7 cellular contexts compared by ENCODE assay signal in the genomic region with DNA sequence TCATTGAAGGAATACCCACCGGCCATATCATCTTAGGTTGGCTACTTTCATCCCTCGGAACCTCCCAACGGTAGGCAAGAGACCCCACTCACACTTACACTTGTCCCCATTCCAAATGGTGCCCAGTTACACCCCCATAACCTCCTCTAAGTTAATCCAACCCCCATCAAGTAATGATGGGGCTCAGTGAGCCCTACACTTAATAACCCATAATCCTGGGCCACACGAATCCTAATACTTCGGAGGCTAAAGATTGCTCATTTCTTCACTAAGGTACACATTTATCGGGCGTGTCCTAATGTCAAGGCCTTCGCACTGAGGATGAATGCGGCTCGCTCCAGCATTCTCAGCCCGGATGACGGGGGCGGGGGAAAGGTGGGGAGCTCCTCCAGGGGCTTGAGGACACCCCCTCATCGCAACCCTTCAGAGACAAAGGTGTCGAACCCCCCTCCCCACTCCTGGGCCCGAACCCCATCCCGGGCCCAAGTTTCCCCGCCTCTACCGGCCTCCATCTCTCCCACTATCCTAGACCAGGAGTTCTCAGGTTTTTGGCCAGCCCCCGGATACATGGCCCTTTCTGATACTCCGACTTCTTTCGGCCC. TPM values are rescaled to one million over a fixed set of nuclear protein-coding genes. Genes with fewer than 3 reads are reported as not detected.
DNase-seq lines count a peak whose midpoint lies in the region; ATAC-seq and TF ChIP-seq lines count a peak whose summit lies in the region.

No MANE protein-coding gene starts in this region.

- H3K27me3 ChIP-seq in PC-3 (ENCODE audit: low read length) = no peaks in the 10 kb centered on the region

- H2AFZ ChIP-seq in PC-3 (ENCODE audit: low read length) = peak overlapping the region; percentile 52

- H4K20me1 ChIP-seq in PC-3 (ENCODE audit: low read length) = peaks cover 18% of the 10 kb centered on the region

- POLR2A ChIA-PET in PC-3 (lab: Charles Lee; ENCODE audit: unreplicated experiment) = no interaction called here

- TF ChIP-seq CTCF in PC-3 (conservative IDR thresholded peaks at IDR 0.05; ENCODE audit: low read depth, low read length) (no peak), foreskin fibroblast (IDR thresholded peaks at IDR 0.05; ENCODE audit: low read depth, low read length) (no peak), HFFc6 (IDR thresholded peaks at IDR 0.05) (no peak)

- peaks cover 18% of the 10 kb centered on the region for H3F3A ChIP-seq in PC-3 (ENCODE audit: low read length, unreplicated experiment)

- ATAC-seq in GM21723 (IDR thresholded peaks at IDR 0.05; ENCODE audit: unreplicated experiment) (peak; percentile 9), PC-3 (no peak)

- peaks cover 47% of the 10 kb centered on the region for H3K36me3 ChIP-seq in PC-3 (ENCODE audit: low read depth, low read length)

- H3K4me1 Mint-ChIP-seq in HFFc6 (ENCODE audit: low read depth) = peaks cover 30% of the 10 kb centered on the region

- H3K27ac ChIP-seq in PC-3 (ENCODE audit: low read length) (peak overlapping the region; percentile 42), skin epidermis (peak overlapping the region; percentile 58 to 95 (median 86))

- H3K4me1 ChIP-seq in PC-3 (ENCODE audit: insufficient read depth, low read length) = peaks cover 17% of the 10 kb centered on the region

- H3K79me2 ChIP-seq in PC-3 (ENCODE audit: low read length) = peaks cover 50% of the 10 kb centered on the region

- H3K9me2 ChIP-seq in PC-3 (replicated peaks; ENCODE audit: low read length) = no peaks in the 10 kb centered on the region

- TSS peak; percentile 86 for BruUV-seq in PC-3 (replicated peaks; lab: Mats Ljungman, UMichigan)

- no peaks in the 10 kb centered on the region; the same call in 1 of the 2 replicates for H3K27me3 Mint-ChIP-seq in HFFc6 (ENCODE audit: insufficient read depth)

- H3K4me3 ChIP-seq in PC-3 (ENCODE audit: low read length) = peak overlapping the region; percentile 89
- H3K4me3 ChIP-seq in foreskin fibroblast (ENCODE audit: low read depth in 1 of 2, low read length in 2 of 2) = peak overlapping the region; percentile 93 to 99
- H3K4me3 ChIP-seq in skin epidermis = peak overlapping the region; percentile 54 to 96 (median 74)

- H3K4me3 Mint-ChIP-seq in HFFc6 = no peak overlapping the region

- CTCF ChIA-PET in PC-3 (lab: Charles Lee) = no interaction called here

- no peak for DNase-seq in PC-3
- DNase-seq in foreskin fibroblast = no peak
- DNase-seq in NCI-H2107 treated with DMSO at 0.1 percent for 48 hours (lab: John Stamatoyannopoulos, UW; ENCODE audit: unreplicated experiment) = no peak
- no peak for DNase-seq in OCI-M1 (lab: John Stamatoyannopoulos, UW)
- DNase-seq in HFFc6 = no peak

- H3K27ac Mint-ChIP-seq in HFFc6 = no peak overlapping the region

- intact Hi-C loops in PC-3 (cut with micrococcal nuclease) = loop anchor here (2.0 to 10.0 kb wide), 3 partner anchors 62 to 316 kb away; partner anchors contain the start of gene S100A9

- peak overlapping the region; percentile 94 for H3K4me2 ChIP-seq in PC-3 (ENCODE audit: low read length)

- H3K9me3 Mint-ChIP-seq in HFFc6 = no peaks in the 10 kb centered on the region

- H3K9ac ChIP-seq in PC-3 (ENCODE audit: low read length) = peak overlapping the region; percentile 95

- peaks cover 15% of the 10 kb centered on the region for H3K36me3 Mint-ChIP-seq in HFFc6 (ENCODE audit: low read depth)

- H3K9me3 ChIP-seq in PC-3 (ENCODE audit: low read length) = no peaks in the 10 kb centered on the region

RNA-seq across cellular contexts. Expression of gene ILF2, which starts 0.4 kb away (rescaled TPM):
- total RNA-seq in PC-3 (2014; rRNA removed) = 398 and 439 TPM in 2 replicates
- 100 to 1,000 TPM; 127 to 169 (median 156) TPM for total RNA-seq in HFFc6 (2021; fragmentation: NEBNext Ultra II Directional; extraction: Animal tissue kit (Norgen Biotek cat#: 25700))

RNA-seq across cellular contexts. Expression of gene NPR1, which starts 8.1 kb away (rescaled TPM):
- 0.46 and 0.84 TPM in 2 replicates for total RNA-seq in PC-3 (2014; rRNA removed)
- under 1 TPM in 1 of 6 experiments, not detected in 5; 0.05 TPM for total RNA-seq in HFFc6 (2021; fragmentation: NEBNext Ultra II Directional; extraction: Animal tissue kit (Norgen Biotek cat#: 25700))

RNA-seq across cellular contexts. Expression of gene SNAPIN, which starts 11.9 kb away (rescaled TPM):
- total RNA-seq in PC-3 (2014; rRNA removed) = 46.4 and 82.0 TPM in 2 replicates
- total RNA-seq in HFFc6 (2021; fragmentation: NEBNext Ultra II Directional; extraction: Animal tissue kit (Norgen Biotek cat#: 25700)) = 10 to 100 TPM; 40.7 to 46.7 (median 42.4) TPM

RNA-seq across cellular contexts. Expression of gene CHTOP, which starts 36.5 kb away (rescaled TPM):
- total RNA-seq in PC-3 (2014; rRNA removed) = 101 and 112 TPM in 2 replicates
- total RNA-seq in HFFc6 (2021; fragmentation: NEBNext Ultra II Directional; extraction: Animal tissue kit (Norgen Biotek cat#: 25700)) = 10 to 100 TPM; 48.1 to 57.9 (median 53.9) TPM

RNA-seq across cellular contexts. Expression of gene S100A1, which starts 42.1 kb away (rescaled TPM):
- 0.29 TPM in 1 of 2 replicates, not detected in the other for total RNA-seq in PC-3 (2014; rRNA removed)
- total RNA-seq in HFFc6 (2021; fragmentation: NEBNext Ultra II Directional; extraction: Animal tissue kit (Norgen Biotek cat#: 25700)) = under 1 TPM in 3 of 6 experiments, not detected in 3; 0.59 to 0.96 (median 0.82) TPM
